In the genomic region with DNA sequence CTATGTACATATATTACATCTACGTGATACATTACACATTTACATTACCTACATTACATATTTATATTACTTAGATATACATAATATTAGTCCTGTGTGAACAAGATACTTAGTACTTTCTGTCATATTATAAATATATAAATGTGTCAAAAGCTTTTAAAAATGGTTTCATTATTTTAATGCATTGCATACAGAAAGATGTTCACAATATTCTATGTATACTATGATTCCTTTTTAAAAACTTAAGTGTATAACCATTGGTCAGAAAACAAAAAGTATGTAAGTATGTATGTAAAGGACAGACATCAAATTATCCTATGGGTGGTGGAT, we compare ENCODE assay signal across 9 cellular contexts. TPM values are rescaled to one million over a fixed set of nuclear protein-coding genes. Genes with fewer than 3 reads are reported as not detected.
DNase-seq lines count a peak whose midpoint lies in the region; ATAC-seq and TF ChIP-seq lines count a peak whose summit lies in the region.
"Had no signal": no experiment of that assay in that cellular context is flagged by ENCODE, and none has a peak within 500 bp of the region (broad histone marks: within the 10 kb centered on the region; RNA-seq: fewer than 3 reads in every experiment).

No MANE protein-coding gene starts in this region.

- no peak overlapping the region for H3K56ac ChIP-seq in H9 (ENCODE audit: insufficient read length, low read depth, low read length)

- H3T11ph ChIP-seq in H9 (ENCODE audit: low read length) = no peak overlapping the region

- H3K9me3 Mint-ChIP-seq in H9 = no peaks in the 10 kb centered on the region; a peak in 2 of 5 replicates

- H2BK5ac ChIP-seq in H9 (ENCODE audit: insufficient read length, low read length) = no peak overlapping the region

- H2AFZ ChIP-seq in H9 (ENCODE audit: low read length) = no peak overlapping the region

- POLR2A ChIA-PET in HEK293T (lab: Yijun Ruan, JAX) = interaction anchor here (1.5 to 2.3 kb wide), 2 partner anchors 8 to 14 kb away, joined by 4 to 8 read pairs; no protein-coding TSS in a partner anchor

- H2BK15ac ChIP-seq in H9 (ENCODE audit: low read depth, low read length) = no peak overlapping the region

- H3K27me3 ChIP-seq in H9 (ENCODE audit: insufficient read depth, low read length) = no peaks in the 10 kb centered on the region
- no peaks in the 10 kb centered on the region for H3K27me3 ChIP-seq in foreskin keratinocyte

- H3K36me3 Mint-ChIP-seq in H9 (ENCODE audit: insufficient read depth in 1 of 3, low read depth in 3 of 3) = peaks cover 2 to 8% (median 8%) of the 10 kb centered on the region in 3 experiments; a peak in 6 of 7 replicates

- H3K79me2 ChIP-seq in H9 (ENCODE audit: insufficient read depth, low read length) = no peaks in the 10 kb centered on the region

- H3K4me3 ChIP-seq in WI38 (ENCODE audit: low read depth, low read length) = peak overlapping the region; percentile 99
- peak overlapping the region in 6 of 7 experiments; percentile 61 to 79 (median 73) for H3K4me3 ChIP-seq in skin epidermis

- H2BK20ac ChIP-seq in H9 (ENCODE audit: low read depth, low read length, poor library complexity, severe bottlenecking) = no peak overlapping the region

- no CpG with 5 or more reads among the region's 1 CpG for WGBS in H9 (ENCODE audit: extremely low coverage, insufficient read length, low lambda C conversion rate)

- H3K18ac ChIP-seq in H9 (ENCODE audit: insufficient read length, low read depth, low read length) = no peak overlapping the region

- no peaks in the 10 kb centered on the region for H3K23me2 ChIP-seq in H9 (ENCODE audit: insufficient read length, low read depth, low read length, poor library complexity, severe bottlenecking)

- no peak overlapping the region for H4K5ac ChIP-seq in H9 (ENCODE audit: insufficient read length, low read depth, low read length)

- DNase-seq in H9 = no peak
- no peak for DNase-seq in foreskin keratinocyte
- no peak for DNase-seq in GF-D8 (lab: John Stamatoyannopoulos, UW)
- DNase-seq in HEK293T (ENCODE audit: extremely low spot score) = no peak

- no peak overlapping the region for H3K4ac ChIP-seq in H9 (ENCODE audit: low read depth, low read length)

- H3K23ac ChIP-seq in H9 (ENCODE audit: insufficient read length, low read depth, low read length) = no peak overlapping the region

- H3K27ac Mint-ChIP-seq in H9 = peak overlapping the region in 2 of 3 experiments; percentile 88 to 97; a peak in 1 of 7 replicates

- no peak overlapping the region for H2AK5ac ChIP-seq in H9 (ENCODE audit: insufficient read length, low read length)

- H4K91ac ChIP-seq in H9 (ENCODE audit: insufficient read length, low read depth, low read length) = no peak overlapping the region

- H3K9ac ChIP-seq in H9 (ENCODE audit: extremely low read depth, insufficient read length, low read length) = no peak overlapping the region

- peaks cover 2 to 10% of the 10 kb centered on the region in 2 experiments for H3K4me1 Mint-ChIP-seq in H9

- no peak overlapping the region for H3K27ac ChIP-seq in H9 (ENCODE audit: insufficient read length, low read depth, low read length)
- H3K27ac ChIP-seq in foreskin keratinocyte = peak overlapping the region; percentile 77
- H3K27ac ChIP-seq in skin epidermis = peak overlapping the region in 15 of 21 experiments; percentile 47 to 92 (median 85)

- H3K27me3 Mint-ChIP-seq in H9 (ENCODE audit: low read depth) = peaks cover 18% of the 10 kb centered on the region

- H3K4me2 ChIP-seq in H9 (ENCODE audit: insufficient read depth, insufficient read length, low read length) = no peak overlapping the region

- H2BK12ac ChIP-seq in H9 (ENCODE audit: insufficient read length, low read depth, low read length) = no peak overlapping the region

- no peak overlapping the region for H2BK120ac ChIP-seq in H9 (ENCODE audit: low read depth, low read length, poor library complexity, severe bottlenecking)

- H3K9me3 ChIP-seq in H9 (ENCODE audit: control insufficient read depth, low read depth, low read length) = no peaks in the 10 kb centered on the region

- H4K8ac ChIP-seq in H9 (replicated peaks; ENCODE audit: insufficient read length, low read depth, low read length) = no peak overlapping the region

- CTCF ChIA-PET in HEK293T (lab: Yijun Ruan, JAX) = no interaction called here

- H3K14ac ChIP-seq in H9 (ENCODE audit: insufficient read depth, low read length) = no peak overlapping the region

- TF ChIP-seq CTCF in H9 (conservative IDR thresholded peaks at IDR 0.05) = peak; percentile 8; the same call in 1 of the 3 replicates
- TF ChIP-seq CTCF in WI38 (IDR thresholded peaks at IDR 0.05; ENCODE audit: low read depth, low read length) = no peak
- TF ChIP-seq CTCF in foreskin keratinocyte (conservative IDR thresholded peaks at IDR 0.05) = no peak

- H3K4me3 Mint-ChIP-seq in H9 = peak overlapping the region; percentile 98 to 100

- H4K20me1 ChIP-seq in H9 (ENCODE audit: control insufficient read depth, insufficient read depth, insufficient read length) = no peaks in the 10 kb centered on the region

- H3K4me1 ChIP-seq in H9 (ENCODE audit: insufficient read depth, low read length) (no peaks in the 10 kb centered on the region), foreskin keratinocyte (peaks cover 3% of the 10 kb centered on the region)

- ATAC-seq in foreskin keratinocyte (no peak), HG03139 (IDR thresholded peaks at IDR 0.05; ENCODE audit: unreplicated experiment) (no peak), GM18868 (IDR thresholded peaks at IDR 0.05; ENCODE audit: unreplicated experiment) (no peak)

- H3K79me1 ChIP-seq in H9 (ENCODE audit: insufficient read depth, low read depth, low read length, poor library complexity, severe bottlenecking) = no peaks in the 10 kb centered on the region

TF ChIP-seq in HEK293T, 16 proteins besides CTCF, POLR2A, EP300 and RAD21:
- no peak for TF ChIP-seq SP1 (IDR thresholded peaks at IDR 0.05)
- no peak for TF ChIP-seq LEF1 (IDR thresholded peaks at IDR 0.05; ENCODE audit: borderline replicate concordance)
- no peak for TF ChIP-seq FOXM1 (IDR thresholded peaks at IDR 0.05; ENCODE audit: borderline replicate concordance)
- no peak for TF ChIP-seq NFRKB (IDR thresholded peaks at IDR 0.05)
- no peak for TF ChIP-seq TARDBP (IDR thresholded peaks at IDR 0.05)
- TF ChIP-seq FOXK2 (IDR thresholded peaks at IDR 0.05) = no peak
- no peak for TF ChIP-seq CTBP1 (IDR thresholded peaks at IDR 0.05; ENCODE audit: borderline replicate concordance)

RNA-seq across cellular contexts. Expression of a gene that starts 0.6 kb away (rescaled TPM):
- total RNA-seq in H9 (2021) (23.6 and 26.0 TPM in 2 replicates), foreskin keratinocyte (27.0 and 28.9 TPM in 2 replicates)
- 12.7 and 16.1 TPM in 2 replicates for polyA plus RNA-seq in foreskin keratinocyte

RNA-seq across cellular contexts. Expression of a gene that starts 5.5 kb away (rescaled TPM):
- not detected in 2 replicates for total RNA-seq in H9 (2021)
- not detected in 2 replicates for total RNA-seq in foreskin keratinocyte
- polyA plus RNA-seq in foreskin keratinocyte = not detected in 2 replicates
- total RNA-seq: urinary bladder had no signal
- polyA plus RNA-seq: urinary bladder had no signal
